Comparison of ENCODE assay signal across 22 cellular contexts in the genomic region with DNA sequence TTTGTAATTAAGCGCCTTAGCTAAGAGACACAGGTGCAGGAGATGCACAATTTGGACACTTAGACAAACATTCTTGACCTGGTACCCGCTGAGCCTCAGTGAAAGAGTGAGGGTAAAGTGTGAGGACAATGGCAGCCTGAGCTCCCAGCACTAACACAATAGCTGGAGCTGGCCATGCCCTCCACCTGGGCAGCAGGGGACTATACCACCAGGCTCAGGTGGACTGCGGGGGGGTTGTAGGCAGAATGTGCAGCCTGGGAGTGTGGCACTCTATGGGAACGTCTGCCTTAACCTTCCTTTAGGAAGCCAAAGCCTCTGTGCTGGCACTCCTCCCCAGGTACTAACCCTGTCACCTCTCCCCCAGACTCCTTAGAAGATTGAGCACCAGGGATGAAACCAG. TPM values are rescaled to one million over a fixed set of nuclear protein-coding genes. Genes with fewer than 3 reads are reported as not detected.
"Had no signal": no experiment of that assay in that cellular context is flagged by ENCODE, and none has a peak within 500 bp of the region (broad histone marks: within the 10 kb centered on the region; RNA-seq: fewer than 3 reads in every experiment).

No MANE protein-coding gene starts in this region.

- H3K27me3 ChIP-seq: esophagus muscularis mucosa, neutrophil, sigmoid colon, stomach, thyroid gland had no signal

- ATAC-seq: left lobe of liver; mucosa of descending colon; stimulated activated effector memory CD8-positive, alpha-beta T cell treated with anti-CD3 and anti-CD28 coated beads, Interleukin-12 subunit alpha, Interleukin-12 subunit beta, amount 100 ng/mL, for 72 hours had no signal

- H3K9ac ChIP-seq: parathyroid adenoma had no signal

- H3K79me2 ChIP-seq: parathyroid adenoma had no signal

- H3K4me3 ChIP-seq: coronary artery, esophagus muscularis mucosa, mucosa of descending colon, prostate gland, sigmoid colon, stomach, thyroid gland had no signal

- H2AFZ ChIP-seq: parathyroid adenoma had no signal

- H3K27ac ChIP-seq: coronary artery, esophagus muscularis mucosa, neutrophil, parathyroid adenoma, prostate gland, sigmoid colon, stomach, thyroid gland had no signal

- H3K36me3 ChIP-seq: esophagus muscularis mucosa, neutrophil, prostate gland, sigmoid colon, stomach, thyroid gland had no signal

- DNase-seq: dermis blood vessel endothelial cell; effector memory CD4-positive, alpha-beta T cell; foreskin melanocyte; mesenchymal stem cell; mucosa of descending colon; naive B cell; right cardiac atrium; sigmoid colon; stimulated activated CD4-positive, alpha-beta T cell treated with anti-CD3 and anti-CD28 coated beads, Interleukin-2, amount 100 ng/mL, for 24 hours; stimulated activated CD4-positive, alpha-beta T cell treated with anti-CD3 and anti-CD28 coated beads, Interleukin-4, amount 100 ng/mL, for 24 hours; stimulated activated naive CD4-positive, alpha-beta T cell treated with Interleukin-2 at 50 U/mL for 16 hours; stomach; thyroid gland had no signal

- H3K9me3 ChIP-seq: esophagus muscularis mucosa, mucosa of descending colon, neutrophil, prostate gland, sigmoid colon, stomach, thyroid gland had no signal

- H3K4me1 ChIP-seq: prostate gland had no signal

RNA-seq across cellular contexts. Expression of gene PRKN, which starts 23.6 kb away (rescaled TPM):
- total RNA-seq: endothelial cell of umbilical vein; natural killer cell treated with Interleukin-12 subunit alpha and Interleukin-12 subunit beta and Interleukin-15 and Interleukin-18, amount 100 ng/mL, for 72 hours had no signal

RNA-seq across cellular contexts. Expression of gene PACRG, which starts 23.8 kb away (rescaled TPM):
- total RNA-seq: endothelial cell of umbilical vein; natural killer cell treated with Interleukin-12 subunit alpha and Interleukin-12 subunit beta and Interleukin-15 and Interleukin-18, amount 100 ng/mL, for 72 hours had no signal
